Comparison of ENCODE assay signal across 1 cellular context in genomic region chr7:96414931-96415292, GRCh38.
TF ChIP-seq lines count a peak whose summit lies in the region.

No MANE protein-coding gene starts in this region.

TF ChIP-seq in K562, 482 proteins besides CTCF, POLR2A, EP300 and RAD21 (continued from another document):
- TF ChIP-seq, protein P1, sequence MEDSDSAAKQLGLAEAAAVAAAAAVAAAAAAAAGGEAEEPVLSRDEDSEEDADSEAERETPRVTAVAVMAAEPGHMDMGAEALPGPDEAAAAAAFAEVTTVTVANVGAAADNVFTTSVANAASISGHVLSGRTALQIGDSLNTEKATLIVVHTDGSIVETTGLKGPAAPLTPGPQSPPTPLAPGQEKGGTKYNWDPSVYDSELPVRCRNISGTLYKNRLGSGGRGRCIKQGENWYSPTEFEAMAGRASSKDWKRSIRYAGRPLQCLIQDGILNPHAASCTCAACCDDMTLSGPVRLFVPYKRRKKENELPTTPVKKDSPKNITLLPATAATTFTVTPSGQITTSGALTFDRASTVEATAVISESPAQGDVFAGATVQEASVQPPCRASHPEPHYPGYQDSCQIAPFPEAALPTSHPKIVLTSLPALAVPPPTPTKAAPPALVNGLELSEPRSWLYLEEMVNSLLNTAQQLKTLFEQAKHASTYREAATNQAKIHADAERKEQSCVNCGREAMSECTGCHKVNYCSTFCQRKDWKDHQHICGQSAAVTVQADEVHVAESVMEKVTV (CRISPR knock-in tag; IDR thresholded peaks at IDR 0.05) = peak; percentile 73
- TF ChIP-seq ZNF589 (CRISPR knock-in tag; IDR thresholded peaks at IDR 0.05; ENCODE audit: low read depth) = no peak
- no peak for TF ChIP-seq RBFOX2 (IDR thresholded peaks at IDR 0.05; ENCODE audit: low read depth, low read length)
- peak in 1 of 3 experiments; percentile 73 for TF ChIP-seq YY1 (IDR thresholded peaks at IDR 0.05; ENCODE audit: borderline replicate concordance in 1 of 3, control insufficient read depth in 1 of 3, extremely low read depth in 1 of 3, insufficient read depth in 3 of 3, insufficient read length in 1 of 3, insufficient replicate concordance in 2 of 3, low read depth in 1 of 3, low read length in 2 of 3)
- TF ChIP-seq SMC3 (conservative IDR thresholded peaks at IDR 0.05; ENCODE audit: insufficient read depth, low read depth, low read length) = peak; percentile 73
- TF ChIP-seq SNIP1 (IDR thresholded peaks at IDR 0.05; ENCODE audit: low read depth) = no peak
- TF ChIP-seq CXXC5 (CRISPR knock-in tag; IDR thresholded peaks at IDR 0.05) = no peak
- TF ChIP-seq TAL1 (IDR thresholded peaks at IDR 0.05) = no peak
- no peak for TF ChIP-seq FUS (optimal IDR thresholded peaks at IDR 0.05; ENCODE audit: low read depth, low read length)
- no peak for TF ChIP-seq BACH1 (tag; IDR thresholded peaks at IDR 0.05)
